ENCODE assay signal across 12 cellular contexts in the genomic region with DNA sequence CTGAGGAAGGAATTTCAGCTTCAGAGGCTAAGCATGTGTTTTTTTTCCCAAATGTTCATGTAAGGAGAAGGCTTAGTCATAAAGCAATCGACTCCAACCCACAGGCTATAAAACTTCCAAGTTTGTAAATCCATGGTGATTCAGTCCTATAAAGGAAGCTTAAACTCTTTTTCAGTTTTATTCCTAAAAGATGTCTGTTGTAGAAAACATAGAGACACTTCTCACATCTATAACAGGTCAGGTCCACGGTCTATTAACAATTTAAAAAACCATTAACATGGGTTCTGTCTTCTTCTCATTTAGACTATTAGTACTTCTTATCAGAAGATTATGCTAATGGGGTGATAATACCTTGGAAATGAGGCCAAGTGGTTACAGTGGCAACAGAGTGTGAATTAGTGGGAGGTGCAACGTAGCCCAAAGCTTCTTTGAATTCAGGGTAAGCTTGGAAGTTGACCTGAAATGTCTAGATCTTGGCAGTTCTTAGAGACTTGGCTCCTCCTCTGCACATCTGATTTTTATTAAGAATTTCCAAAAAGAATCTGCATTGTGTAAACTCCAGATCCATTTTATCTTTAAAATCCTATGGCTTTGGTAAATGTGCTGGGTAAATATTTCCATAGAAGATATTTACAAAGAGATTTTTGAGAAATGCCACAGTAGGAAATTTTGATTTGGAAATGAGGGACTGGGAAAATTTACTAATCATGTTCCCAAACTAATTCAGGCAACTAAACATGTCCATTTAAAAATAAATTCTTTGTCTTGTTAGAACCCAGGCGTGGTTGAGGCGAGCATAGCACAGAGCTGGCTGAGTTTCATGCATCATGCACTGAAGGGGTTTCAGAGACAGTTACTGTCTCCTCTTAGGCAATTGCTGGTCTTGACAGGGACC.
DNase-seq lines count a peak whose midpoint lies in the region; TF ChIP-seq lines count a peak whose summit lies in the region.
"Had no signal": no experiment of that assay in that cellular context is flagged by ENCODE, and none has a peak within 500 bp of the region (broad histone marks: within the 10 kb centered on the region; RNA-seq: fewer than 3 reads in every experiment).

No MANE protein-coding gene starts in this region.

- H3K9me3 ChIP-seq in SK-N-MC (ENCODE audit: low read depth, low read length) (no peaks in the 10 kb centered on the region), sigmoid colon (no peaks in the 10 kb centered on the region)
- H3K9me3 ChIP-seq: testis had no signal

- peaks cover 0 to 37% (median 32%) of the 10 kb centered on the region in 4 donors for H3K4me1 ChIP-seq in sigmoid colon
- H3K4me1 ChIP-seq: testis had no signal

- no peaks in the 10 kb centered on the region for H3K27me3 ChIP-seq in sigmoid colon
- H3K27me3 ChIP-seq: testis had no signal

- no peaks in the 10 kb centered on the region for H3K36me3 ChIP-seq in SK-N-MC (ENCODE audit: insufficient read depth, low read length)
- no peaks in the 10 kb centered on the region for H3K36me3 ChIP-seq in sigmoid colon

- peak overlapping the region; percentile 71 for H3K4me3 ChIP-seq in SK-N-MC
- peak overlapping the region; percentile 8 for H3K4me3 ChIP-seq in fibroblast of mammary gland (ENCODE audit: control insufficient read depth, low read depth, low read length)
- no peak overlapping the region for H3K4me3 ChIP-seq in sigmoid colon
- H3K4me3 ChIP-seq: lung, testis had no signal

- intact Hi-C loops in sigmoid colon (cut with DNase I), result loop anchor here (5.0 kb wide), 2 partner anchors 72 to 87 kb away; a partner anchor contains a TSS

- peak overlapping the region; percentile 49 for H3K9ac ChIP-seq in SK-N-MC (ENCODE audit: insufficient read length)

- DNase-seq in DMS79 (lab: John Stamatoyannopoulos, UW) (peak; percentile 24), SK-N-MC (ENCODE audit: low read depth, low spot score) (no peak), fibroblast of mammary gland (ENCODE audit: low read depth) (peak; percentile 90), sigmoid colon (no peak), GM13977 (ENCODE audit: low spot score) (no peak), putamen (ENCODE audit: low spot score) (no peak), NCI-H1694 treated with DMSO at 0.1 percent for 48 hours (lab: John Stamatoyannopoulos, UW) (no peak), NCI-H1417 treated with DMSO at 0.1 percent for 48 hours (lab: John Stamatoyannopoulos, UW) (no peak)
- DNase-seq: KG1, testis had no signal

- TF ChIP-seq EP300 in sigmoid colon (IDR thresholded peaks at IDR 0.05), result no peak

- TF ChIP-seq POLR2A in sigmoid colon (IDR thresholded peaks at IDR 0.05), result no peak

- 12 to 55% methylated on average over 5 of the region's 5 CpGs for WGBS in sigmoid colon, 2 donors

- in situ Hi-C loops in GM13977 (cut with MboI; ENCODE audit: low pct_unique_long_range_greater_than_20kb, low sequenced_read_pairs, unreplicated experiment), result loop anchor here (25.0 kb wide), 2 partner anchors 167 to 342 kb away; no protein-coding TSS in a partner anchor

- H3K27ac ChIP-seq in SK-N-MC, result peak overlapping the region; percentile 97
- H3K27ac ChIP-seq in sigmoid colon, result peak overlapping the region; percentile 62 to 82 (median 70)
- H3K27ac ChIP-seq: epithelial cell of prostate, testis had no signal

- no peak for TF ChIP-seq CTCF in fibroblast of mammary gland (conservative IDR thresholded peaks at IDR 0.05; ENCODE audit: control insufficient read depth, insufficient read depth, low read depth, low read length)
- no peak for TF ChIP-seq CTCF in sigmoid colon (IDR thresholded peaks at IDR 0.05)
- TF ChIP-seq CTCF in GM13977 (IDR thresholded peaks at IDR 0.05; ENCODE audit: extremely low read depth, insufficient read depth, missing control alignments), result no peak

Comparison
In these comparisons a context has a peak if more than half of its experiments do, and no peak if none do; other contexts are left out.
1. DNase-seq: peak in DMS79 (single experiment) and fibroblast of mammary gland (single experiment); none in SK-N-MC (single experiment), sigmoid colon (single experiment), GM13977 (single experiment), putamen (single experiment), NCI-H1694 treated with DMSO at 0.1 percent for 48 hours (single experiment) and NCI-H1417 treated with DMSO at 0.1 percent for 48 hours (single experiment).
2. H3K4me3 ChIP-seq: peak in SK-N-MC (single experiment) and fibroblast of mammary gland (single experiment); none in sigmoid colon (0 of 4).